Comparison of ENCODE assay signal across 1 cellular context in genomic region chr7:11726251-11727155, GRCh38.
A peak's percentile ranks its signal among the peaks of the same experiment; 100 is the strongest.
TF ChIP-seq lines count a peak whose summit lies in the region.

No MANE protein-coding gene starts in this region.

TF ChIP-seq in A549, 52 proteins besides CTCF, POLR2A, EP300 and RAD21 (continued from another document):
- TF ChIP-seq USF2 (IDR thresholded peaks at IDR 0.05) (no peak), BCL3 (IDR thresholded peaks at IDR 0.05) (no peak), KDM5A (IDR thresholded peaks at IDR 0.05) (no peak), EHF (CRISPR knock-in tag; IDR thresholded peaks at IDR 0.05) (no peak), CEBPB (IDR thresholded peaks at IDR 0.05) (peak in 1 of 2 experiments; percentile 71; a peak in 2 of 4 replicates), MAX (IDR thresholded peaks at IDR 0.05) (no peak), FOSL2 (IDR thresholded peaks at IDR 0.05) (no peak), FOSL2 (CRISPR knock-in tag; IDR thresholded peaks at IDR 0.05) (peak; percentile 22; the same call in 1 of the 2 replicates)
